Comparison of ENCODE assay signal across 14 cellular contexts in the genomic region with DNA sequence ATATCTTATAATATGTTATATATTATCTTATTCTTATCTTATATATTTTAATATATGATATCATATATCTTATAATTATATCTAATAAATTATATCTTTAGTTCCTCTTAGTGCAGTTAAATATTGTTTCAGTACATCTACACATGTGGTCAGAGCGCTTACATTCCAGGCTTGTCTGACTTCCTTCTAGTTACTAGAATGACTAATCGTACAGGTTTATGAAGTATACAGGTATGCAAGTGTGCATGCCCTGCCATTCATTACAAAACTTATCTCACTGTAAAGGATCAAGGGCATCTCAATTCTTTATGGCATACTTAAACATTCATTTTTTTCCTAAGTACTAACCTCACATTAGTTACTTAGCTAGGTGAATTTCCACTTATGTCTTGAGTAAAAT.
"Had no signal": no experiment of that assay in that cellular context is flagged by ENCODE, and none has a peak within 500 bp of the region (broad histone marks: within the 10 kb centered on the region; RNA-seq: fewer than 3 reads in every experiment).

No MANE protein-coding gene starts in this region.

- ATAC-seq: mucosa of descending colon, natural killer cell, right cardiac atrium had no signal

- H3K36me3 Mint-ChIP-seq: type B pancreatic cell had no signal

- FAIRE-seq: endometrium, kidney, small intestine, urothelium cell line had no signal

- H3K9me3 Mint-ChIP-seq: type B pancreatic cell had no signal

- H3K4me3 ChIP-seq: mucosa of descending colon had no signal

- H3K27me3 Mint-ChIP-seq: central memory CD8-positive, alpha-beta T cell had no signal

- H3K27ac Mint-ChIP-seq: natural killer cell, type B pancreatic cell had no signal

- H3K4me1 Mint-ChIP-seq: central memory CD8-positive, alpha-beta T cell; natural killer cell had no signal

- H3K9me3 ChIP-seq: mucosa of descending colon had no signal

- H3K4me3 Mint-ChIP-seq: central memory CD8-positive, alpha-beta T cell; natural killer cell; neural crest cell; type B pancreatic cell had no signal

- DNase-seq: effector memory CD4-positive, alpha-beta T cell; foreskin melanocyte; kidney; mucosa of descending colon; natural killer cell; right cardiac atrium; small intestine; stimulated activated CD4-positive, alpha-beta T cell treated with anti-CD3 and anti-CD28 coated beads, Interleukin-12 subunit alpha, Interleukin-12 subunit beta, amount 100 ng/mL, for 4 hours; stimulated activated naive CD4-positive, alpha-beta T cell treated with Interleukin-2 at 50 U/mL for 16 hours had no signal
